Comparison of ENCODE assay signal across 17 cellular contexts in genomic region chr3:172171396-172172075, GRCh38.
DNase-seq lines count a peak whose midpoint lies in the region; ATAC-seq and TF ChIP-seq lines count a peak whose summit lies in the region.
"Had no signal": no experiment of that assay in that cellular context is flagged by ENCODE, and none has a peak within 500 bp of the region (broad histone marks: within the 10 kb centered on the region; RNA-seq: fewer than 3 reads in every experiment).

No MANE protein-coding gene starts in this region.

- H3K27me3 Mint-ChIP-seq in chondrocyte (ENCODE audit: low read depth) (no peaks in the 10 kb centered on the region), nephron (ENCODE audit: low read depth) (no peaks in the 10 kb centered on the region)
- no peaks in the 10 kb centered on the region for H3K27me3 Mint-ChIP-seq in activated T-helper 17 cell treated with anti-CD3 and anti-CD28 coated beads, Interleukin-2, amount 50 U/mL, for 72 hours

- H3K9me3 Mint-ChIP-seq in chondrocyte (ENCODE audit: low read depth) (no peaks in the 10 kb centered on the region), nephron (no peaks in the 10 kb centered on the region)
- no peaks in the 10 kb centered on the region for H3K9me3 Mint-ChIP-seq in activated T-helper 17 cell treated with anti-CD3 and anti-CD28 coated beads, Interleukin-2, amount 50 U/mL, for 72 hours

- peak; percentile 25 for DNase-seq in EL
- DNase-seq in chondrocyte (ENCODE audit: low spot score) = no peak
- DNase-seq in activated effector memory CD4-positive, alpha-beta T cell treated with Interleukin-2 at 50 U/mL for 16 hours = no peak
- DNase-seq in NCI-H1048 (lab: John Stamatoyannopoulos, UW) = no peak
- no peak for DNase-seq in Ammon's horn (ENCODE audit: low spot score)
- DNase-seq: activated CD8-positive, alpha-beta T cell treated with anti-CD3 and anti-CD28 coated beads, Interleukin-2, amount 10 ng/mL, durations not matched to agents 7 days and 5 days; adrenal gland; AML-193; gastrocnemius medialis; NCI-H146; NCI-H345; sigmoid colon; stimulated activated CD4-positive, alpha-beta T cell treated with anti-CD3 and anti-CD28 coated beads, Interleukin-2, amount 100 ng/mL, for 48 hours had no signal

- H3K4me1 Mint-ChIP-seq in chondrocyte (ENCODE audit: low read depth) = peaks cover 87% of the 10 kb centered on the region
- peaks cover 83% of the 10 kb centered on the region for H3K4me1 Mint-ChIP-seq in nephron
- peaks cover 13% of the 10 kb centered on the region for H3K4me1 Mint-ChIP-seq in activated T-helper 17 cell treated with anti-CD3 and anti-CD28 coated beads, Interleukin-2, amount 50 U/mL, for 72 hours

- H3K27ac Mint-ChIP-seq in chondrocyte (ENCODE audit: unreplicated experiment) = peak overlapping the region; percentile 77
- H3K27ac Mint-ChIP-seq in nephron = peak overlapping the region; percentile 89 to 96 (median 93)
- H3K27ac Mint-ChIP-seq in activated T-helper 17 cell treated with anti-CD3 and anti-CD28 coated beads, Interleukin-2, amount 50 U/mL, for 72 hours = no peak overlapping the region
- H3K27ac Mint-ChIP-seq: activated CD8-positive, alpha-beta T cell treated with anti-CD3 and anti-CD28 coated beads, Interleukin-2, amount 10 ng/mL, durations not matched to agents 7 days and 5 days had no signal

- H3K4me3 Mint-ChIP-seq in chondrocyte (ENCODE audit: unreplicated experiment) (no peak overlapping the region), nephron (no peak overlapping the region)
- no peak overlapping the region for H3K4me3 Mint-ChIP-seq in activated T-helper 17 cell treated with anti-CD3 and anti-CD28 coated beads, Interleukin-2, amount 50 U/mL, for 72 hours
- H3K4me3 Mint-ChIP-seq: activated CD8-positive, alpha-beta T cell treated with anti-CD3 and anti-CD28 coated beads, Interleukin-2, amount 10 ng/mL, durations not matched to agents 7 days and 5 days had no signal

- peak; percentile 48 for ATAC-seq in HG02610 (IDR thresholded peaks at IDR 0.05; ENCODE audit: unreplicated experiment)
- ATAC-seq in activated T-helper 17 cell treated with anti-CD3 and anti-CD28 coated beads, Interleukin-2, amount 50 U/mL, for 72 hours (replicated peaks) = no peak
- ATAC-seq: activated CD8-positive, alpha-beta T cell treated with anti-CD3 and anti-CD28 coated beads, Interleukin-2, amount 10 ng/mL, durations not matched to agents 7 days and 5 days; gastrocnemius medialis; Right ventricle myocardium inferior had no signal

- TF ChIP-seq CTCF in chondrocyte (IDR thresholded peaks at IDR 0.05) (no peak), nephron (IDR thresholded peaks at IDR 0.05; ENCODE audit: unreplicated experiment in 3 of 3) (no peak)

- peaks cover 1% of the 10 kb centered on the region for H3K36me3 Mint-ChIP-seq in chondrocyte (ENCODE audit: low read depth)
- peaks cover 3% of the 10 kb centered on the region for H3K36me3 Mint-ChIP-seq in nephron (ENCODE audit: low read depth)
- no peaks in the 10 kb centered on the region for H3K36me3 Mint-ChIP-seq in activated T-helper 17 cell treated with anti-CD3 and anti-CD28 coated beads, Interleukin-2, amount 50 U/mL, for 72 hours (ENCODE audit: low read depth)
